24 cellular contexts compared by ENCODE assay signal in the genomic region with DNA sequence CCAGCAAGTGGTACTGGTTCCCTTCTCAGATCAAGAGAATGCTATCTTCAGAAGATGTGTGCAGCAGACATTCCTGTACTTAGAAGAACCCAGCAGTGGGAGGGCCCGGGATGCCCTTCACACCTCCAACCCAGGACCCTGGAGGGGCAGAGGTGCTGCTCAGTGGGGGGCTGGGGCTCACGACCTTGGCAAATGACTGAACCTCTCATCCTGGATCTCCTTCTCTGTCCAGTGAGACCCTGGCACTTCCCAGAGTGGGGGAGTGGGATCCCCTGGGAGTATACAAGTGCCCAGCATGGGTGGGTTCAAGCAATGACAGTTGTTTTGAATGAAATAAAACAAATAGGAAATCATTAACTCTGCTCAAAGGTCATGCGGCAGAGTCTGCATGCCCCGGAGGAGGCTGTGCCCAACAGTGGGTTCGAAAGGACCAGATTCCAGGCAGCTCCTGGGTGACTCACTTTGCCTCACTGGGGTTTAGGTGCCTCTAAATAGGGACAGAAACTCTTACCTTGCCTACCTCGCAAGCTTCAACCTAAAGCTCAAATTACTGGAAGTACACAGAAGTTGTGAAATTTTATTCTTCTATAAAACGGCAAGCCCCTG. TPM values are rescaled to one million over a fixed set of nuclear protein-coding genes. Genes with fewer than 3 reads are reported as not detected.
DNase-seq lines count a peak whose midpoint lies in the region; ATAC-seq and TF ChIP-seq lines count a peak whose summit lies in the region.
"Had no signal": no experiment of that assay in that cellular context is flagged by ENCODE, and none has a peak within 500 bp of the region (broad histone marks: within the 10 kb centered on the region; RNA-seq: fewer than 3 reads in every experiment).

No MANE protein-coding gene starts in this region.

- H3K9me3 Mint-ChIP-seq in T-cell = peaks cover 0 to 2% (median 0%) of the 10 kb centered on the region in 3 donors
- H3K9me3 Mint-ChIP-seq: CD8-positive, alpha-beta T cell had no signal

- DNase-seq in IMR-90 = no peak
- DNase-seq in left lobe of liver (ENCODE audit: low spot score) = no peak
- DNase-seq in renal cortical epithelial cell (ENCODE audit: low read depth) = peak; percentile 68
- DNase-seq in vagina (ENCODE audit: extremely low spot score in 2 of 2) = peak in 1 of 2 donors; percentile 85
- no peak for DNase-seq in T-cell
- DNase-seq: Caco-2; CD8-positive, alpha-beta T cell; KBM-7; MG63; NCI-H1105 treated with DMSO at 0.1 percent for 48 hours; NCI-H2029; NCI-H446 treated with DMSO at 0.1 percent for 48 hours; NCI-H526; NCI-H82; NK-92 treated with Interleukin-12 subunit alpha and Interleukin-12 subunit beta, amount 100 ng/mL, for 24 hours; PC-3; SJCRH30 had no signal

- no peak overlapping the region for H3K4ac ChIP-seq in IMR-90 (ENCODE audit: low read depth, low read length)

- H3K36me3 ChIP-seq in IMR-90 (ENCODE audit: control insufficient read depth, insufficient read depth, low read length) (no peaks in the 10 kb centered on the region), vagina (no peaks in the 10 kb centered on the region)
- H3K36me3 ChIP-seq: MG63, SJCRH30 had no signal

- no peak overlapping the region for H3K14ac ChIP-seq in IMR-90 (replicated peaks; ENCODE audit: low read depth, low read length)

- H2AK5ac ChIP-seq in IMR-90 (ENCODE audit: low read depth, low read length) = no peak overlapping the region

- ATAC-seq in IMR-90 (ENCODE audit: low read depth) = peak; percentile 45
- peak; percentile 66 for ATAC-seq in left lobe of liver
- ATAC-seq in T-cell (replicated peaks in 1 of 4) = no peak
- ATAC-seq in GM19023 (IDR thresholded peaks at IDR 0.05; ENCODE audit: unreplicated experiment) = no peak
- ATAC-seq in HG03280 (IDR thresholded peaks at IDR 0.05; ENCODE audit: unreplicated experiment) = no peak
- ATAC-seq: CD8-positive, alpha-beta T cell; HCT116; PC-3; Right ventricle myocardium inferior; SK-N-SH treated with all-trans-retinoic acid at 6 μM for 48 hours had no signal

- no peaks in the 10 kb centered on the region for H3K79me1 ChIP-seq in IMR-90 (ENCODE audit: low read depth in 1 of 2, low read length in 2 of 2)

- TF ChIP-seq RAD21 in IMR-90 (IDR thresholded peaks at IDR 0.05; ENCODE audit: low read length) = no peak

- H4K8ac ChIP-seq in IMR-90 (ENCODE audit: low read depth in 2 of 2, low read length in 2 of 2) = no peak overlapping the region

- peaks cover 15% of the 10 kb centered on the region for H3K36me3 Mint-ChIP-seq in T-cell

- H3K4me3 Mint-ChIP-seq in T-cell = no peak overlapping the region
- H3K4me3 Mint-ChIP-seq: B cell; CD8-positive, alpha-beta T cell had no signal

- no peaks in the 10 kb centered on the region for H4K20me1 ChIP-seq in IMR-90 (ENCODE audit: insufficient read depth, low read length)

- H3K4me1 ChIP-seq in IMR-90 (ENCODE audit: control insufficient read depth, insufficient read depth, low read length) (peaks cover 4% of the 10 kb centered on the region; the same call in 1 of the 2 replicates), vagina (peaks cover 10% of the 10 kb centered on the region)
- H3K4me1 ChIP-seq: Caco-2, SJCRH30 had no signal

- H3K9ac ChIP-seq in IMR-90 (ENCODE audit: low read depth, low read length) = no peak overlapping the region

- in situ Hi-C loops in IMR-90 (cut with MboI; ENCODE audit: low sequenced_read_pairs) = no loop called here

- H2BK15ac ChIP-seq in IMR-90 (ENCODE audit: low read depth, low read length) = no peak overlapping the region

- no peak overlapping the region for H3K4me2 ChIP-seq in IMR-90 (ENCODE audit: low read depth, low read length)

- no peaks in the 10 kb centered on the region for H3K27me3 Mint-ChIP-seq in T-cell
- H3K27me3 Mint-ChIP-seq: B cell had no signal

- H2BK20ac ChIP-seq in IMR-90 (ENCODE audit: low read depth, low read length) = no peak overlapping the region

- TF ChIP-seq CTCF in IMR-90 (conservative IDR thresholded peaks at IDR 0.05; ENCODE audit: low read depth, low read length) = no peak
- TF ChIP-seq CTCF in vagina (IDR thresholded peaks at IDR 0.05) = no peak

- intact Hi-C loops in IMR-90 (cut with micrococcal nuclease) = no loop called here
- intact Hi-C loops in vagina (cut with DNase I) = no loop called here

- no peak overlapping the region for H4K91ac ChIP-seq in IMR-90 (ENCODE audit: insufficient read depth, low read depth, low read length)

- H3K9me1 ChIP-seq in IMR-90 (ENCODE audit: insufficient read depth, low read length) = no peaks in the 10 kb centered on the region

- no peak overlapping the region for H3K23ac ChIP-seq in IMR-90 (ENCODE audit: low read depth, low read length)

- H3K4me3 ChIP-seq in IMR-90 (ENCODE audit: insufficient read depth, low read depth, low read length) (no peak overlapping the region), vagina (no peak overlapping the region)
- H3K4me3 ChIP-seq: MG63, SJCRH30 had no signal

- H2AFZ ChIP-seq in IMR-90 (replicated peaks; ENCODE audit: low read length, poor library complexity) = no peak overlapping the region

- no peak overlapping the region for H3K56ac ChIP-seq in IMR-90 (ENCODE audit: extremely low read depth, insufficient read depth, low read length)

- dilution Hi-C loops in IMR-90 (cut with HindIII; ENCODE audit: low sequenced_read_pairs, unreplicated experiment) = no loop called here

- H3K27ac Mint-ChIP-seq in T-cell = no peak overlapping the region
- H3K27ac Mint-ChIP-seq: B cell; CD8-positive, alpha-beta T cell had no signal

- H3K27me3 ChIP-seq in IMR-90 (ENCODE audit: control insufficient read depth, insufficient read depth, low read length) (no peaks in the 10 kb centered on the region; the same call in 1 of the 2 replicates), vagina (no peaks in the 10 kb centered on the region)
- H3K27me3 ChIP-seq: MG63, SJCRH30 had no signal

- no peak overlapping the region for H2BK5ac ChIP-seq in IMR-90 (ENCODE audit: low read depth, low read length, poor library complexity, severe bottlenecking)

- H4K5ac ChIP-seq in IMR-90 (ENCODE audit: low read depth, low read length) = no peak overlapping the region

- peaks cover 0 to 4% (median 0%) of the 10 kb centered on the region in 3 donors for H3K4me1 Mint-ChIP-seq in T-cell
- H3K4me1 Mint-ChIP-seq: B cell had no signal

- no peaks in the 10 kb centered on the region for H3K9me3 ChIP-seq in IMR-90 (ENCODE audit: control insufficient read depth, insufficient read depth, low read length)
- no peaks in the 10 kb centered on the region for H3K9me3 ChIP-seq in vagina
- H3K9me3 ChIP-seq: Caco-2, MG63, SJCRH30 had no signal

- 96% methylated on average over 3 of the region's 7 CpGs; no CpG with 5 or more reads in 1 of the 2 experiments for WGBS in IMR-90 (ENCODE audit: extremely low coverage in 2 of 2, insufficient read length in 1 of 2), 2 experiments

- no peak overlapping the region for H2BK120ac ChIP-seq in IMR-90 (ENCODE audit: low read depth, low read length)

- no TSS peak for BruUV-seq in IMR-90 (replicated peaks; lab: Mats Ljungman, UMichigan)

- H3K27ac ChIP-seq in IMR-90 (ENCODE audit: insufficient read depth, low read length) (no peak overlapping the region), vagina (peak overlapping the region; percentile 53)
- H3K27ac ChIP-seq: C4-2B, SJCRH30 had no signal

- H3K18ac ChIP-seq in IMR-90 (ENCODE audit: low read depth, low read length) = no peak overlapping the region

- CTCF ChIA-PET in IMR-90 (lab: Yijun Ruan, JAX) (interaction anchor here (1.3 kb wide), 1 partner anchor 13 kb away, joined by 3 read pairs; no protein-coding TSS in a partner anchor), T-cell (lab: Charles Lee) (interaction anchor here (1.5 to 1.6 kb wide), 2 partner anchors 11 kb away, joined by 4 to 5 read pairs; no protein-coding TSS in a partner anchor)

- no peak for TF ChIP-seq POLR2A in IMR-90 (IDR thresholded peaks at IDR 0.05; ENCODE audit: low read depth, low read length)
- no peak for TF ChIP-seq POLR2A in vagina (IDR thresholded peaks at IDR 0.05)

- POLR2A ChIA-PET in IMR-90 (lab: Charles Lee; ENCODE audit: unreplicated experiment) = no interaction called here
- POLR2A ChIA-PET in T-cell (lab: Charles Lee) = interaction anchor here in 1 of 2 donors (0.7 kb wide), 1 partner anchor 34 kb away, joined by 3 read pairs; no protein-coding TSS in a partner anchor

- no peak overlapping the region for H2AK9ac ChIP-seq in IMR-90 (replicated peaks; ENCODE audit: low read depth, low read length, poor library complexity)

TF ChIP-seq in IMR-90, 13 proteins besides CTCF, POLR2A, EP300 and RAD21 (continues in another document):
- TF ChIP-seq MAZ (IDR thresholded peaks at IDR 0.05; ENCODE audit: borderline replicate concordance, low read depth, low read length) (no peak), MAFK (IDR thresholded peaks at IDR 0.05; ENCODE audit: low read depth, low read length) (no peak), BHLHE40 (IDR thresholded peaks at IDR 0.05; ENCODE audit: low read depth, low read length) (no peak), RFX5 (IDR thresholded peaks at IDR 0.05; ENCODE audit: low read depth, low read length) (no peak), MXI1 (IDR thresholded peaks at IDR 0.05; ENCODE audit: borderline replicate concordance, low read depth, low read length) (no peak), CEBPB (IDR thresholded peaks at IDR 0.05; ENCODE audit: low read depth, low read length) (no peak), FOS (IDR thresholded peaks at IDR 0.05; ENCODE audit: low read depth, low read length) (no peak), CHD1 (IDR thresholded peaks at IDR 0.05; ENCODE audit: low read depth, low read length) (no peak)
- TF ChIP-seq, protein P1, sequence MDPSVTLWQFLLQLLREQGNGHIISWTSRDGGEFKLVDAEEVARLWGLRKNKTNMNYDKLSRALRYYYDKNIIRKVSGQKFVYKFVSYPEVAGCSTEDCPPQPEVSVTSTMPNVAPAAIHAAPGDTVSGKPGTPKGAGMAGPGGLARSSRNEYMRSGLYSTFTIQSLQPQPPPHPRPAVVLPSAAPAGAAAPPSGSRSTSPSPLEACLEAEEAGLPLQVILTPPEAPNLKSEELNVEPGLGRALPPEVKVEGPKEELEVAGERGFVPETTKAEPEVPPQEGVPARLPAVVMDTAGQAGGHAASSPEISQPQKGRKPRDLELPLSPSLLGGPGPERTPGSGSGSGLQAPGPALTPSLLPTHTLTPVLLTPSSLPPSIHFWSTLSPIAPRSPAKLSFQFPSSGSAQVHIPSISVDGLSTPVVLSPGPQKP (IDR thresholded peaks at IDR 0.05; ENCODE audit: borderline replicate concordance, low read depth, low read length) = no peak

RNA-seq across cellular contexts. Expression of a gene that starts 26.9 kb away (rescaled TPM):
- total RNA-seq in IMR-90 (2012; rRNA removed) (2.0 and 2.2 TPM in 2 replicates), left lobe of liver (9.6 TPM), renal cortical epithelial cell (6.1 and 7.8 TPM in 2 replicates), vagina (4.7 TPM), T-cell (1 to 10 TPM; 4.4 to 7.9 (median 6.4) TPM)
- 1.9 and 2.6 TPM in 2 replicates for polyA plus RNA-seq in IMR-90 (2012; rRNA removed)
- 3.4 and 4.1 TPM in 2 replicates for polyA plus RNA-seq in IMR-90 (2012; cell fraction: cytosol; rRNA removed)
- polyA plus RNA-seq in IMR-90 (2012; cell fraction: nucleus; rRNA removed; ENCODE audit: low replicate concordance) = 1.3 and 2.5 TPM in 2 replicates

Comparison
In these comparisons a context has a peak if more than half of its experiments do, and no peak if none do; other contexts are left out.
1. ATAC-seq: peak in IMR-90 (single experiment) and left lobe of liver (single experiment); none in T-cell (0 of 4), GM19023 (single experiment) and HG03280 (single experiment).